In genomic region chr3:150828997-150829396, GRCh38 we compare ENCODE assay signal across 36 cellular contexts.
"Had no signal": no experiment of that assay in that cellular context is flagged by ENCODE, and none has a peak within 500 bp of the region (broad histone marks: within the 10 kb centered on the region; RNA-seq: fewer than 3 reads in every experiment).

No MANE protein-coding gene starts in this region.

- FAIRE-seq: RCC 7860 had no signal

- H3K27me3 ChIP-seq: brain microvascular endothelial cell had no signal

- H3K36me3 Mint-ChIP-seq: activated CD8-positive, alpha-beta memory T cell treated with anti-CD3 and anti-CD28 coated beads, Interleukin-2, amount 10 ng/mL, durations not matched to agents 7 days and 5 days; activated naive CD4-positive, alpha-beta T cell treated with anti-CD3 and anti-CD28 coated beads, Interleukin-2, amount 10 ng/mL, durations not matched to agents 7 days and 5 days; activated naive CD8-positive, alpha-beta T cell treated with anti-CD3 and anti-CD28 coated beads for 36 hours had no signal

- H3K9me3 Mint-ChIP-seq: activated B cell treated with CpG ODN at 0.5 μM for 24 hours; activated CD4-positive, alpha-beta memory T cell treated with anti-CD3 and anti-CD28 coated beads, Interleukin-2, amount 10 ng/mL, durations not matched to agents 7 days and 5 days; activated naive CD4-positive, alpha-beta T cell treated with anti-CD3 and anti-CD28 coated beads, Interleukin-2, amount 10 ng/mL, durations not matched to agents 7 days and 5 days; activated naive CD8-positive, alpha-beta T cell treated with anti-CD3 and anti-CD28 coated beads for 36 hours; activated T-helper 2 cell treated with anti-CD3 and anti-CD28 coated beads, Interferon-gamma antibody, Interleukin-2, Interleukin-4, amounts not matched to agents 10 μg/mL and 5 μg/mL and 100 μg/mL, durations not matched to agents 14 hours and 24 hours and 36 hours had no signal

- H3K4me3 Mint-ChIP-seq: activated B cell treated with CpG ODN at 0.5 μM for 24 hours; activated CD4-positive, alpha-beta memory T cell treated with anti-CD3 and anti-CD28 coated beads, Interleukin-2, amount 10 ng/mL, durations not matched to agents 7 days and 5 days; activated CD8-positive, alpha-beta memory T cell treated with anti-CD3 and anti-CD28 coated beads, Interleukin-2, amount 10 ng/mL, durations not matched to agents 7 days and 5 days; activated naive CD4-positive, alpha-beta T cell treated with anti-CD3 and anti-CD28 coated beads, Interleukin-2, amount 10 ng/mL, durations not matched to agents 7 days and 5 days; activated naive CD8-positive, alpha-beta T cell treated with anti-CD3 and anti-CD28 coated beads for 36 hours had no signal

- H3K27ac ChIP-seq: brain microvascular endothelial cell, PC-9, RWPE1, VCaP had no signal

- H3K4me1 Mint-ChIP-seq: activated B cell treated with CpG ODN at 0.5 μM for 24 hours; activated CD4-positive, alpha-beta memory T cell treated with anti-CD3 and anti-CD28 coated beads, Interleukin-2, amount 10 ng/mL, durations not matched to agents 7 days and 5 days; activated naive CD4-positive, alpha-beta T cell treated with anti-CD3 and anti-CD28 coated beads, Interleukin-2, amount 10 ng/mL, durations not matched to agents 7 days and 5 days; activated naive CD8-positive, alpha-beta T cell treated with anti-CD3 and anti-CD28 coated beads for 36 hours had no signal

- H2AFZ ChIP-seq: PC-9 had no signal

- H3K27ac Mint-ChIP-seq: activated B cell treated with CpG ODN at 0.5 μM for 24 hours; activated CD4-positive, alpha-beta memory T cell treated with anti-CD3 and anti-CD28 coated beads, Interleukin-2, amount 10 ng/mL, durations not matched to agents 7 days and 5 days; activated CD8-positive, alpha-beta memory T cell treated with anti-CD3 and anti-CD28 coated beads, Interleukin-2, amount 10 ng/mL, durations not matched to agents 7 days and 5 days; activated naive CD4-positive, alpha-beta T cell treated with anti-CD3 and anti-CD28 coated beads, Interleukin-2, amount 10 ng/mL, durations not matched to agents 7 days and 5 days; activated naive CD8-positive, alpha-beta T cell treated with anti-CD3 and anti-CD28 coated beads for 36 hours; activated T-helper 2 cell treated with anti-CD3 and anti-CD28 coated beads, Interferon-gamma antibody, Interleukin-2, Interleukin-4, amounts not matched to agents 10 μg/mL and 5 μg/mL and 100 μg/mL, durations not matched to agents 14 hours and 24 hours and 36 hours had no signal

- DNase-seq: activated B cell treated with CpG ODN at 0.5 μM for 24 hours; activated CD4-positive, alpha-beta memory T cell treated with anti-CD3 and anti-CD28 coated beads, Interleukin-2, amount 10 ng/mL, durations not matched to agents 7 days and 5 days; activated CD4-positive, alpha-beta T cell treated with anti-CD3 and anti-CD28 coated beads for 4 hours; activated CD4-positive, CD25-positive, alpha-beta regulatory T cell treated with anti-CD3 and anti-CD28 coated beads, Interleukin-2, amount 50 U/mL, for 72 hours; activated CD8-positive, alpha-beta memory T cell treated with anti-CD3 and anti-CD28 coated beads for 24 hours; activated CD8-positive, alpha-beta memory T cell treated with anti-CD3 and anti-CD28 coated beads, Interleukin-2, amount 10 ng/mL, durations not matched to agents 7 days and 5 days; activated CD8-positive, alpha-beta memory T cell treated with anti-CD3 and anti-CD28 coated beads, Interleukin-2, amount 50 U/mL, for 48 hours; activated gamma-delta T cell treated with Interleukin-2 at 50 U/mL for 16 hours; activated naive CD4-positive, alpha-beta T cell treated with anti-CD3 and anti-CD28 coated beads, Interleukin-2, amount 10 ng/mL, durations not matched to agents 7 days and 5 days; activated naive CD8-positive, alpha-beta T cell treated with anti-CD3 and anti-CD28 coated beads for 36 hours; amniotic stem cell; aorta; brain microvascular endothelial cell; central memory CD4-positive, alpha-beta T cell; Karpas-422; KBM-7; NCI-H1105; NCI-H1417 treated with DMSO at 0.1 percent for 48 hours; NCI-H1694; NCI-H1930; NCI-H2081 treated with DMSO at 0.1 percent for 48 hours; NCI-H226; NCI-H526; NCI-H748 treated with DMSO at 0.1 percent for 48 hours; NK-92 treated with Interleukin-12 subunit alpha and Interleukin-12 subunit beta, amount 100 ng/mL, for 24 hours; PC-9; SIG-M5; T-helper 1 cell; T-helper 2 cell; T-helper 9 cell had no signal

- H3K36me3 ChIP-seq: brain microvascular endothelial cell had no signal

- ATAC-seq: activated CD8-positive, alpha-beta memory T cell treated with anti-CD3 and anti-CD28 coated beads, Interleukin-2, amount 10 ng/mL, durations not matched to agents 7 days and 5 days; Right ventricle myocardium inferior; SK-N-SH treated with all-trans-retinoic acid at 6 μM for 48 hours had no signal

- H3K4me3 ChIP-seq: PC-9 had no signal

- H3K4me2 ChIP-seq: PC-9 had no signal
